ENCODE assay signal across 15 cellular contexts in the genomic region with DNA sequence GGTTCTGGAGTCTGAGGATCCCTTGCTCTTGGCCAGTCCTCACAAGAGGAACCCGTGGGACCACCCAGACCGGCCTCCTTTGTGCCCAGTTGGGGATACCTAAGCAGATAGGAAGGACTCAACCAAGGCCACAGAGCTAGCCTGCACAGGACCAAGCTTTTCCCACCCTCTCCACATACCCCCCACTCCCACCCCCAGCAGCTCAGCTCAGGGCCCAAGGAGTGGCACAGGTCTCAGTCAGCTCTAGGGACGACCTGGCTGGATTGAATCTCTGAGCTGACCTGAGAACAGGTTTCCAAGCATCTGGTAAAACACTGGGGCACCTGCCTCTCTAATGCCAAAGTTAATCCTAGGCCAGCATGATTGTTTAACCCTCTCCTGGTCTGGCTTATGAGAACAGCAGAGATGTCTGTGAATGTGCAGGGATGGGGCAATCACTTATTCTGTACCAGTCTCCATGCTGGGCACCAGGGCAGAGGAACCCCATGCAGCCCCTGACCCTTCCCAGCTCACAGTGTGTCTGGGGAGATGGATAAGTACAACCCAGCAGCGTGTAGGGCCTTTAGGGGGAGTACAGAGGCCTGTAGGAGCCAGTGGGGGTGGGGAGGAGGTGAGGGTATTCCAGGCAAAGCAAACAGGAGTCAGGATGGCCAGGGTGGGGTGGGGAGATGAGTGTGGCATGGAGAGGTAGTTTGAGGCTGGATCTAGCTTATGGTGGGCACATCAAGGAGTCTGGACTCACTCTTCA. TPM values are rescaled to one million over a fixed set of nuclear protein-coding genes. Genes with fewer than 3 reads are reported as not detected.
DNase-seq lines count a peak whose midpoint lies in the region; ATAC-seq and TF ChIP-seq lines count a peak whose summit lies in the region.
"Had no signal": no experiment of that assay in that cellular context is flagged by ENCODE, and none has a peak within 500 bp of the region (broad histone marks: within the 10 kb centered on the region; RNA-seq: fewer than 3 reads in every experiment).

No MANE protein-coding gene starts in this region.

- H3K4me2 ChIP-seq in BLaER1 (peak overlapping the region; percentile 39; the same call in 1 of the 2 replicates), H9 (ENCODE audit: insufficient read depth, insufficient read length, low read length) (peak overlapping the region; percentile 93)

- H2BK5ac ChIP-seq in H9 (ENCODE audit: insufficient read length, low read length) = no peak overlapping the region

- no peak overlapping the region for H3K27ac Mint-ChIP-seq in H9
- H3K27ac Mint-ChIP-seq in nephron = peak overlapping the region; percentile 96 to 99 (median 98)

- no peak overlapping the region for H2BK20ac ChIP-seq in H9 (ENCODE audit: low read depth, low read length, poor library complexity, severe bottlenecking)

- H3K23me2 ChIP-seq in H9 (ENCODE audit: insufficient read length, low read depth, low read length, poor library complexity, severe bottlenecking) = peaks cover 7% of the 10 kb centered on the region

- H3K27ac ChIP-seq in BLaER1 = 0 out of 2 replicates have a peak overlapping the region, but pooled peaks have one; percentile 2
- no peak overlapping the region for H3K27ac ChIP-seq in H9 (ENCODE audit: insufficient read length, low read depth, low read length)
- H3K27ac ChIP-seq: adrenal gland, heart left ventricle had no signal

- no peak overlapping the region for H3T11ph ChIP-seq in H9 (ENCODE audit: low read length)

- WGBS in H9 (ENCODE audit: extremely low coverage, insufficient read length, low lambda C conversion rate) = no CpG with 5 or more reads among the region's 4 CpGs

- H3K4me1 Mint-ChIP-seq in H9 (peaks cover 8 to 22% of the 10 kb centered on the region in 2 experiments), nephron (peaks cover 30% of the 10 kb centered on the region)

- no peak overlapping the region for H4K8ac ChIP-seq in H9 (replicated peaks; ENCODE audit: insufficient read length, low read depth, low read length)

- H3K79me2 ChIP-seq in H9 (ENCODE audit: insufficient read depth, low read length) = no peaks in the 10 kb centered on the region

- H4K20me1 ChIP-seq in BLaER1 (no peaks in the 10 kb centered on the region), H9 (ENCODE audit: control insufficient read depth, insufficient read depth, insufficient read length) (no peaks in the 10 kb centered on the region)

- H3K9me3 Mint-ChIP-seq in H9 (peaks cover 12% of the 10 kb centered on the region in 2 experiments), nephron (peaks cover 14% of the 10 kb centered on the region)

- H3K4me3 Mint-ChIP-seq in H9 = peak overlapping the region; percentile 74 to 87
- peak overlapping the region; percentile 90 to 91 (median 90) for H3K4me3 Mint-ChIP-seq in nephron

- no peak overlapping the region for H3K56ac ChIP-seq in H9 (ENCODE audit: insufficient read length, low read depth, low read length)

- no peak overlapping the region for H3K4me3 ChIP-seq in BLaER1
- H3K4me3 ChIP-seq: adrenal gland had no signal

- H3K4me1 ChIP-seq in BLaER1 (peaks cover 55% of the 10 kb centered on the region), H9 (ENCODE audit: insufficient read depth, low read length) (0 out of 2 replicates have a peak, but pooled peaks cover 2% of the 10 kb centered on the region)

- no peak overlapping the region for H3K14ac ChIP-seq in H9 (ENCODE audit: insufficient read depth, low read length)

- no peak overlapping the region for H2BK120ac ChIP-seq in H9 (ENCODE audit: low read depth, low read length, poor library complexity, severe bottlenecking)

- DNase-seq in H9 = no peak
- DNase-seq in cerebellum (ENCODE audit: low spot score) = peak; percentile 38
- no peak for DNase-seq in mesenteric fat pad (ENCODE audit: low spot score)
- DNase-seq in AG08396 (ENCODE audit: low spot score) = no peak
- no peak for DNase-seq in middle frontal gyrus (ENCODE audit: extremely low spot score, low spot score)
- DNase-seq: adrenal gland; DND-41; heart left ventricle; NCI-H187; NK-92 treated with Interleukin-12 subunit alpha and Interleukin-12 subunit beta, amount 100 ng/mL, for 24 hours; stimulated activated naive CD4-positive, alpha-beta T cell; T1000 had no signal

- H3K23ac ChIP-seq in H9 (ENCODE audit: insufficient read length, low read depth, low read length) = no peak overlapping the region

- H3K27me3 Mint-ChIP-seq in H9 (ENCODE audit: low read depth) = peaks cover 77% of the 10 kb centered on the region
- H3K27me3 Mint-ChIP-seq in nephron (ENCODE audit: low read depth) = peaks cover 50% of the 10 kb centered on the region

- H4K5ac ChIP-seq in H9 (ENCODE audit: insufficient read length, low read depth, low read length) = no peak overlapping the region

- H3K18ac ChIP-seq in H9 (ENCODE audit: insufficient read length, low read depth, low read length) = no peak overlapping the region

- peaks cover 14% of the 10 kb centered on the region for H3K36me3 ChIP-seq in BLaER1
- H3K36me3 ChIP-seq: adrenal gland, heart left ventricle had no signal

- no peak for ATAC-seq in GM18520 (IDR thresholded peaks at IDR 0.05; ENCODE audit: unreplicated experiment)

- H2BK15ac ChIP-seq in H9 (ENCODE audit: low read depth, low read length) = no peak overlapping the region

- no peak overlapping the region for H3K9ac ChIP-seq in BLaER1
- H3K9ac ChIP-seq in H9 (ENCODE audit: extremely low read depth, insufficient read length, low read length) = no peak overlapping the region

- no peak overlapping the region for H2AFZ ChIP-seq in H9 (ENCODE audit: low read length)

- no peak overlapping the region for H2AK5ac ChIP-seq in H9 (ENCODE audit: insufficient read length, low read length)

- H3K9me3 ChIP-seq in BLaER1 (peaks cover 6% of the 10 kb centered on the region; the same call in 1 of the 2 replicates), H9 (ENCODE audit: control insufficient read depth, low read depth, low read length) (no peaks in the 10 kb centered on the region)
- H3K9me3 ChIP-seq: adrenal gland had no signal

- H3K27me3 ChIP-seq in BLaER1 (no peaks in the 10 kb centered on the region), H9 (ENCODE audit: insufficient read depth, low read length) (peaks cover 3% of the 10 kb centered on the region; the same call in 1 of the 2 replicates)

- H3K36me3 Mint-ChIP-seq in H9 (ENCODE audit: insufficient read depth in 1 of 3, low read depth in 3 of 3) (peaks cover 2 to 9% (median 3%) of the 10 kb centered on the region in 3 experiments; a peak in 4 of 7 replicates), nephron (ENCODE audit: low read depth) (peaks cover 18% of the 10 kb centered on the region)

- no peak overlapping the region for H3K4ac ChIP-seq in H9 (ENCODE audit: low read depth, low read length)

- no peak for TF ChIP-seq CTCF in H9 (conservative IDR thresholded peaks at IDR 0.05)
- no peak for TF ChIP-seq CTCF in nephron (IDR thresholded peaks at IDR 0.05; ENCODE audit: unreplicated experiment in 3 of 3)

- H3K79me1 ChIP-seq in H9 (ENCODE audit: insufficient read depth, low read depth, low read length, poor library complexity, severe bottlenecking) = no peaks in the 10 kb centered on the region

- no peak overlapping the region for H2BK12ac ChIP-seq in H9 (ENCODE audit: insufficient read length, low read depth, low read length)

- no peak overlapping the region for H4K91ac ChIP-seq in H9 (ENCODE audit: insufficient read length, low read depth, low read length)

RNA-seq across cellular contexts. Expression of a gene that starts 0.6 kb away (rescaled TPM):
- total RNA-seq in H9 (2021) (1.8 and 3.3 TPM in 2 replicates), cerebellum (11.6 TPM), mesenteric fat pad (0.84 TPM)

RNA-seq across cellular contexts. Expression of a gene that starts 21.6 kb away (rescaled TPM):
- 0.20 and 0.81 TPM in 2 replicates for total RNA-seq in H9 (2021)
- total RNA-seq in cerebellum = not detected
- total RNA-seq in mesenteric fat pad = not detected

RNA-seq across cellular contexts. Expression of a gene that starts 55.6 kb away (rescaled TPM):
- total RNA-seq in H9 (2021) = 17.5 and 17.9 TPM in 2 replicates
- 15.5 TPM for total RNA-seq in cerebellum
- total RNA-seq in mesenteric fat pad = 101 TPM

Comparison
In these comparisons a context has a peak if more than half of its experiments do, and no peak if none do; other contexts are left out.
1. H3K27ac Mint-ChIP-seq: peak in nephron (3 of 3); none in H9 (0 of 3).